ENCODE assay signal across 17 cellular contexts in the genomic region with DNA sequence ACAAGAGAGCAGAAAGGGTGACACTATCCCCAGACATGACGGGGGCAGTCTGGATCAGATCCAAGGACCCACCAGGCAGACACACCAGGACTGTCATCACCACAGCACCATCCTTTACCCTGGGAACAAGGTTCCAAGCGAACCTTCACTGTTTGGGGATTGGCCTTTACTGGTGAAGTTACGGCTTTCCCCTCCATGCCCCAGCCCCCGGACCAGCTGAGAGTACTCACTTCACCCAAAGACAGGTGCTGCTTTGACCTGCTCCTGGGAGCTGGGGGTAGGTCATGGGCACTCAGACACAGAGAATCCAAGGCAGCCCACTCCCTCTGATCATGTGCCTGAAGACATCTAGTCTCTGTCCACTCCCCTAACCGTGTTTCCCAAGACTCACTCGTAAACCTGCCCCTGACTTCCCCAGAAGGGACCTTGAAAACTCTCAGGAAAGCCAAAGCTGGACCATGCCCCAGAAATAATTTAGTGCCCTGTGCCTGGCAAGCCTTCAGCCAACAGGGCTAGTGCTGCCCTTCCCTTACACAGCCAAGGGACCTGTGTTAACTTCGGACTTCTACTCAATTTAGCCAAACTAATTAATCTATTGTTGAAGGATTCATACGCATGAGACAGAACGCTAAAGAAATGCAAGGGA. TPM values are rescaled to one million over a fixed set of nuclear protein-coding genes. Genes with fewer than 3 reads are reported as not detected.
DNase-seq lines count a peak whose midpoint lies in the region; ATAC-seq and TF ChIP-seq lines count a peak whose summit lies in the region.
"Had no signal": no experiment of that assay in that cellular context is flagged by ENCODE, and none has a peak within 500 bp of the region (broad histone marks: within the 10 kb centered on the region; RNA-seq: fewer than 3 reads in every experiment).

No MANE protein-coding gene starts in this region.

- WGBS in H9 (ENCODE audit: extremely low coverage, insufficient read length, low lambda C conversion rate), result no CpG with 5 or more reads among the region's 9 CpGs

- no peak overlapping the region for H3K9ac ChIP-seq in H9 (ENCODE audit: extremely low read depth, insufficient read length, low read length)
- H3K9ac ChIP-seq: KMS-11 had no signal

- H4K91ac ChIP-seq in H9 (ENCODE audit: insufficient read length, low read depth, low read length), result no peak overlapping the region

- peaks cover 30% of the 10 kb centered on the region for H3K4me1 ChIP-seq in CD4-positive, CD25-positive, alpha-beta regulatory T cell (ENCODE audit: control insufficient read depth, insufficient read depth, low read length, poor library complexity, severe bottlenecking)
- H3K4me1 ChIP-seq in H9 (ENCODE audit: insufficient read depth, low read length), result 0 out of 2 replicates have a peak, but pooled peaks cover 2% of the 10 kb centered on the region

- H2BK120ac ChIP-seq in H9 (ENCODE audit: low read depth, low read length, poor library complexity, severe bottlenecking), result no peak overlapping the region

- H3K27me3 ChIP-seq in CD4-positive, CD25-positive, alpha-beta regulatory T cell (ENCODE audit: control insufficient read depth, insufficient read depth, low read length), result no peaks in the 10 kb centered on the region
- H3K27me3 ChIP-seq in H9 (ENCODE audit: insufficient read depth, low read length), result no peaks in the 10 kb centered on the region
- H3K27me3 ChIP-seq: right lobe of liver had no signal

- H3K9me3 Mint-ChIP-seq in CD4-positive, CD25-positive, alpha-beta regulatory T cell, result no peaks in the 10 kb centered on the region
- H3K9me3 Mint-ChIP-seq in H9, result no peaks in the 10 kb centered on the region; a peak in 1 of 5 replicates
- H3K9me3 Mint-ChIP-seq in progenitor cell of endocrine pancreas (ENCODE audit: low read depth), result no peaks in the 10 kb centered on the region
- H3K9me3 Mint-ChIP-seq: mesothelial cell of epicardium had no signal

- no peaks in the 10 kb centered on the region for H4K20me1 ChIP-seq in H9 (ENCODE audit: control insufficient read depth, insufficient read depth, insufficient read length)

- no peak overlapping the region for H2BK15ac ChIP-seq in H9 (ENCODE audit: low read depth, low read length)

- no peaks in the 10 kb centered on the region for H3K27me3 Mint-ChIP-seq in CD4-positive, CD25-positive, alpha-beta regulatory T cell
- H3K27me3 Mint-ChIP-seq in H9 (ENCODE audit: low read depth), result peaks cover 14% of the 10 kb centered on the region
- no peaks in the 10 kb centered on the region for H3K27me3 Mint-ChIP-seq in progenitor cell of endocrine pancreas

- ATAC-seq in CD4-positive, CD25-positive, alpha-beta regulatory T cell (ENCODE audit: low read depth in 2 of 2), result no peak
- ATAC-seq in HG02678 (IDR thresholded peaks at IDR 0.05; ENCODE audit: unreplicated experiment) (no peak), GM21619 (IDR thresholded peaks at IDR 0.05; ENCODE audit: unreplicated experiment) (no peak), GM18873 (IDR thresholded peaks at IDR 0.05; ENCODE audit: low FRiP score, unreplicated experiment) (no peak)
- ATAC-seq: right lobe of liver had no signal

- DNase-seq in CD4-positive, CD25-positive, alpha-beta regulatory T cell, result no peak
- DNase-seq in H9 (no peak), coronary artery (ENCODE audit: low spot score) (peak; percentile 60), progenitor cell of endocrine pancreas (ENCODE audit: low spot score, unreplicated experiment) (no peak)
- DNase-seq: activated CD4-positive, alpha-beta T cell treated with anti-CD3 and anti-CD28 coated beads, Interleukin-2, amount 50 U/mL, for 48 hours; activated effector memory CD4-positive, alpha-beta T cell treated with anti-CD3 and anti-CD28 coated beads, Interleukin-2, amount 50 U/mL, for 16 hours; GOT3; hippocampal formation; NCI-H1092 treated with DMSO at 0.1 percent for 48 hours; nucleus accumbens had no signal

- H3K27ac Mint-ChIP-seq in CD4-positive, CD25-positive, alpha-beta regulatory T cell, result peak overlapping the region in 1 of 3 donors; percentile 61
- H3K27ac Mint-ChIP-seq in H9, result no peak overlapping the region
- H3K27ac Mint-ChIP-seq in progenitor cell of endocrine pancreas, result peak overlapping the region; percentile 29
- H3K27ac Mint-ChIP-seq: mesothelial cell of epicardium had no signal

- H3K79me1 ChIP-seq in H9 (ENCODE audit: insufficient read depth, low read depth, low read length, poor library complexity, severe bottlenecking), result peaks cover 14% of the 10 kb centered on the region

- H3K79me2 ChIP-seq in H9 (ENCODE audit: insufficient read depth, low read length), result peaks cover 10% of the 10 kb centered on the region

- H3K27ac ChIP-seq in CD4-positive, CD25-positive, alpha-beta regulatory T cell (ENCODE audit: insufficient read depth, low read length, poor library complexity, severe bottlenecking), result no peak overlapping the region
- H3K27ac ChIP-seq in H9 (ENCODE audit: insufficient read length, low read depth, low read length) (no peak overlapping the region), coronary artery (no peak overlapping the region)
- H3K27ac ChIP-seq: KMS-11, right lobe of liver had no signal

- no peak overlapping the region for H4K5ac ChIP-seq in H9 (ENCODE audit: insufficient read length, low read depth, low read length)

- peaks cover 45% of the 10 kb centered on the region for H3K36me3 ChIP-seq in CD4-positive, CD25-positive, alpha-beta regulatory T cell (ENCODE audit: control insufficient read depth, insufficient read depth, low read length)

- no peak overlapping the region for H3K14ac ChIP-seq in H9 (ENCODE audit: insufficient read depth, low read length)

- H2AK5ac ChIP-seq in H9 (ENCODE audit: insufficient read length, low read length), result no peak overlapping the region

- no peak overlapping the region for H3K4me2 ChIP-seq in H9 (ENCODE audit: insufficient read depth, insufficient read length, low read length)
- H3K4me2 ChIP-seq: KMS-11 had no signal

- H2AFZ ChIP-seq in H9 (ENCODE audit: low read length), result no peak overlapping the region

- no peak overlapping the region for H2BK5ac ChIP-seq in H9 (ENCODE audit: insufficient read length, low read length)

- peaks cover 0 to 44% (median 24%) of the 10 kb centered on the region in 4 donors for H3K4me1 Mint-ChIP-seq in CD4-positive, CD25-positive, alpha-beta regulatory T cell
- H3K4me1 Mint-ChIP-seq in H9 (peaks cover 17 to 18% of the 10 kb centered on the region in 2 experiments), progenitor cell of endocrine pancreas (ENCODE audit: low read depth) (peaks cover 12% of the 10 kb centered on the region)

- H3K18ac ChIP-seq in H9 (ENCODE audit: insufficient read length, low read depth, low read length), result no peak overlapping the region

- H3K4me3 Mint-ChIP-seq in CD4-positive, CD25-positive, alpha-beta regulatory T cell, result peak overlapping the region in 3 of 4 donors; percentile 3 to 68 (median 8)
- H3K4me3 Mint-ChIP-seq in H9, result peak overlapping the region; percentile 12 to 56; a peak in 2 of 5 replicates
- peak overlapping the region; percentile 12 for H3K4me3 Mint-ChIP-seq in progenitor cell of endocrine pancreas (ENCODE audit: low read depth)

- TF ChIP-seq CTCF in H9 (conservative IDR thresholded peaks at IDR 0.05) (no peak), coronary artery (IDR thresholded peaks at IDR 0.05) (no peak), progenitor cell of endocrine pancreas (IDR thresholded peaks at IDR 0.05; ENCODE audit: unreplicated experiment) (no peak)

- H3K23ac ChIP-seq in H9 (ENCODE audit: insufficient read length, low read depth, low read length), result no peak overlapping the region

- no peak overlapping the region for H2BK20ac ChIP-seq in H9 (ENCODE audit: low read depth, low read length, poor library complexity, severe bottlenecking)

- H4K8ac ChIP-seq in H9 (replicated peaks; ENCODE audit: insufficient read length, low read depth, low read length), result no peak overlapping the region

- H3K9me3 ChIP-seq in CD4-positive, CD25-positive, alpha-beta regulatory T cell (ENCODE audit: control insufficient read depth in 2 of 2, low read length in 2 of 2), result no peaks in the 10 kb centered on the region
- H3K9me3 ChIP-seq in H9 (ENCODE audit: control insufficient read depth, low read depth, low read length), result no peaks in the 10 kb centered on the region
- H3K9me3 ChIP-seq: right lobe of liver had no signal

- peaks cover 16% of the 10 kb centered on the region for H3K23me2 ChIP-seq in H9 (ENCODE audit: insufficient read length, low read depth, low read length, poor library complexity, severe bottlenecking)

- H3K4me3 ChIP-seq in CD4-positive, CD25-positive, alpha-beta regulatory T cell (ENCODE audit: low read depth, low read length), result no peak overlapping the region
- no peak overlapping the region for H3K4me3 ChIP-seq in coronary artery
- H3K4me3 ChIP-seq: right lobe of liver had no signal

- H3T11ph ChIP-seq in H9 (ENCODE audit: low read length), result no peak overlapping the region

- peaks cover 20% of the 10 kb centered on the region for H3K36me3 Mint-ChIP-seq in CD4-positive, CD25-positive, alpha-beta regulatory T cell
- H3K36me3 Mint-ChIP-seq in H9 (ENCODE audit: insufficient read depth in 1 of 3, low read depth in 3 of 3) (peaks cover 47 to 64% (median 63%) of the 10 kb centered on the region in 3 experiments; a peak in 6 of 7 replicates), progenitor cell of endocrine pancreas (ENCODE audit: insufficient read depth) (peaks cover 7% of the 10 kb centered on the region)

- no peak overlapping the region for H3K4ac ChIP-seq in H9 (ENCODE audit: low read depth, low read length)

- H2BK12ac ChIP-seq in H9 (ENCODE audit: insufficient read length, low read depth, low read length), result no peak overlapping the region

- H3K56ac ChIP-seq in H9 (ENCODE audit: insufficient read length, low read depth, low read length), result no peak overlapping the region

RNA-seq across cellular contexts. Expression of gene RRP9, which starts 2.8 kb away (rescaled TPM):
- 11.2 TPM for total RNA-seq in CD4-positive, CD25-positive, alpha-beta regulatory T cell
- 10 to 100 TPM; 17.0 to 25.4 (median 23.2) TPM for polyA plus RNA-seq in CD4-positive, CD25-positive, alpha-beta regulatory T cell
- total RNA-seq in H9 (2021) (64.0 and 67.1 TPM in 2 replicates), progenitor cell of endocrine pancreas (22.5 and 24.0 TPM in 2 replicates)

RNA-seq across cellular contexts. Expression of gene PARP3, which starts 3.3 kb away (rescaled TPM):
- 6.4 TPM for total RNA-seq in CD4-positive, CD25-positive, alpha-beta regulatory T cell
- 1 to 10 TPM; 2.9 to 5.4 (median 3.6) TPM for polyA plus RNA-seq in CD4-positive, CD25-positive, alpha-beta regulatory T cell
- 1.3 and 2.1 TPM in 2 replicates for total RNA-seq in H9 (2021)
- total RNA-seq in progenitor cell of endocrine pancreas, result 5.4 and 7.9 TPM in 2 replicates

RNA-seq across cellular contexts. Expression of gene GPR62, which starts 16.3 kb away (rescaled TPM):
- total RNA-seq in CD4-positive, CD25-positive, alpha-beta regulatory T cell, result not detected
- under 1 TPM in 1 of 4 donors, not detected in 3; 0.22 TPM for polyA plus RNA-seq in CD4-positive, CD25-positive, alpha-beta regulatory T cell
- total RNA-seq in H9 (2021) (0.13 and 0.33 TPM in 2 replicates), progenitor cell of endocrine pancreas (0.12 TPM in 1 of 2 replicates, not detected in the other)
- total RNA-seq: RPMI7951 had no signal

RNA-seq across cellular contexts. Expression of gene PCBP4, which starts 28.4 kb away (rescaled TPM):
- total RNA-seq in CD4-positive, CD25-positive, alpha-beta regulatory T cell, result 24.6 TPM
- polyA plus RNA-seq in CD4-positive, CD25-positive, alpha-beta regulatory T cell, result 10 to 100 TPM in 3 of 4 donors, 1 to 10 TPM in 1; 9.6 to 19.4 (median 12.9) TPM
- total RNA-seq in H9 (2021) (20.9 and 24.6 TPM in 2 replicates), progenitor cell of endocrine pancreas (159 and 160 TPM in 2 replicates)

RNA-seq across cellular contexts. Expression of gene ABHD14B, which starts 34.9 kb away (rescaled TPM):
- 45.1 TPM for total RNA-seq in CD4-positive, CD25-positive, alpha-beta regulatory T cell
- 10 to 100 TPM; 60.3 to 86.1 (median 78.8) TPM for polyA plus RNA-seq in CD4-positive, CD25-positive, alpha-beta regulatory T cell
- total RNA-seq in H9 (2021) (7.4 and 8.4 TPM in 2 replicates), progenitor cell of endocrine pancreas (13.7 and 14.4 TPM in 2 replicates)
